35 cellular contexts compared by ENCODE assay signal in the genomic region with DNA sequence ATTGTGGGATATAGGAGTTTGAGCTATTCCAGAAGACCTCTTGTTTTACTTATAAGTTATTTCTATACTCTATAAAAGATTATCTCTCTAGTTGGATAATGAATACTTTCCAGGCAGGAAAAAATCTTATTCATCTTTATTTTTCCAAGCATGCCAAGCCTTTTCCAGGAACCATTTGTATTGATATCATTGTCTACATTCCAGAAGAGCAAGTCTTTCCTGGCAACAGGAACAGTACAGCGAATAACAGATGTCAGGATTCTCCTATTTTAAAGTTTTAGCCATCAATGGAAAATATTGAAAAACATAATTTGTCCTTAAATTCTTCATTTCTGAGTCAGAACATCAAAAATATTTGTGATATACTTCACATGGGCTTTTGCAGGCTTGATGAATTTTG. TPM values are rescaled to one million over a fixed set of nuclear protein-coding genes. Genes with fewer than 3 reads are reported as not detected.
"Had no signal": no experiment of that assay in that cellular context is flagged by ENCODE, and none has a peak within 500 bp of the region (broad histone marks: within the 10 kb centered on the region; RNA-seq: fewer than 3 reads in every experiment).

No MANE protein-coding gene starts in this region.

- H3K27ac ChIP-seq: ascending aorta, brain microvascular endothelial cell, coronary artery, dorsolateral prefrontal cortex, esophagus muscularis mucosa, gastroesophageal sphincter, heart right ventricle, hepatocyte, WERI-Rb-1 had no signal

- H3K4me2 ChIP-seq: hepatocyte had no signal

- H3K4me3 ChIP-seq: ascending aorta, coronary artery, dorsolateral prefrontal cortex, esophagus muscularis mucosa, gastroesophageal sphincter, heart right ventricle, hepatocyte had no signal

- H3K4me1 ChIP-seq: ascending aorta, esophagus muscularis mucosa, gastroesophageal sphincter, heart right ventricle had no signal

- DNase-seq: activated B cell treated with CpG ODN at 0.5 μM for 24 hours; activated CD4-positive, alpha-beta T cell treated with anti-CD3 and anti-CD28 coated beads for 48 hours; activated CD4-positive, alpha-beta T cell treated with anti-CD3 and anti-CD28 coated beads, Interleukin-2, amount 50 U/mL, for 1 hour; activated CD4-positive, alpha-beta T cell treated with anti-CD3 and anti-CD28 coated beads, Interleukin-2, amount 50 U/mL, for 48 hours; activated CD8-positive, alpha-beta memory T cell treated with anti-CD3 and anti-CD28 coated beads for 24 hours; activated CD8-positive, alpha-beta T cell treated with anti-CD3 and anti-CD28 coated beads for 36 hours; activated effector memory CD4-positive, alpha-beta T cell treated with Interleukin-2 at 50 U/mL for 16 hours; activated naive CD4-positive, alpha-beta T cell treated with anti-CD3 and anti-CD28 coated beads for 36 hours; activated naive CD8-positive, alpha-beta T cell treated with anti-CD3 and anti-CD28 coated beads for 36 hours; activated naive CD8-positive, alpha-beta T cell treated with anti-CD3 and anti-CD28 coated beads, Interleukin-2, amount 50 U/mL, for 24 hours; activated T-cell treated with anti-CD3 and anti-CD28 coated beads, Interleukin-2, amount 50 U/mL, for 4 hours; brain microvascular endothelial cell; dorsolateral prefrontal cortex; effector memory CD4-positive, alpha-beta T cell; endodermal cell; erythroblast; foreskin melanocyte; heart right ventricle; T-cell; T1000; WERI-Rb-1 had no signal

- ATAC-seq: activated CD4-positive, CD25-positive, alpha-beta regulatory T cell treated with anti-CD3 and anti-CD28 coated beads, Interleukin-2, amount 50 U/mL, for 24 hours; activated CD8-positive, alpha-beta T cell treated with anti-CD3 and anti-CD28 coated beads for 36 hours; activated naive CD8-positive, alpha-beta T cell treated with anti-CD3 and anti-CD28 coated beads, Interleukin-2, amount 50 U/mL, for 24 hours; activated T-cell treated with anti-CD3 and anti-CD28 coated beads, Interleukin-2, amount 50 U/mL, for 4 hours; activated T-helper 17 cell treated with anti-CD3 and anti-CD28 coated beads, Interleukin-2, amount 50 U/mL, for 72 hours; gastroesophageal sphincter; heart right ventricle; T-cell had no signal

- H3K36me3 ChIP-seq: ascending aorta, brain microvascular endothelial cell, esophagus muscularis mucosa, gastroesophageal sphincter, heart right ventricle, WERI-Rb-1 had no signal

- H3K9me3 ChIP-seq: ascending aorta, esophagus muscularis mucosa, gastroesophageal sphincter had no signal

- H2AFZ ChIP-seq: hepatocyte had no signal

- H3K27me3 ChIP-seq: ascending aorta, brain microvascular endothelial cell, dorsolateral prefrontal cortex, esophagus muscularis mucosa, gastroesophageal sphincter, heart right ventricle, hepatocyte had no signal

- H3K79me2 ChIP-seq: hepatocyte had no signal

- FAIRE-seq: bronchial epithelial cell had no signal

RNA-seq across cellular contexts. Expression of a gene that starts 5.2 kb away (rescaled TPM):
- total RNA-seq: activated B cell treated with CpG ODN at 0.5 μM for 24 hours; activated CD8-positive, alpha-beta T cell treated with anti-CD3 and anti-CD28 coated beads for 36 hours; activated naive CD4-positive, alpha-beta T cell treated with anti-CD3 and anti-CD28 coated beads for 36 hours; activated naive CD8-positive, alpha-beta T cell treated with anti-CD3 and anti-CD28 coated beads for 36 hours; activated T-cell treated with anti-CD3 and anti-CD28 coated beads, Interleukin-2, amount 50 U/mL, for 4 hours; activated T-helper 17 cell treated with anti-CD3 and anti-CD28 coated beads, Interleukin-2, amount 50 U/mL, for 72 hours; ascending aorta; bronchial epithelial cell; cerebellum; dorsolateral prefrontal cortex; endodermal cell; esophagus muscularis mucosa; fibroblast of lung; fibroblast of villous mesenchyme; gastroesophageal sphincter; glomerular endothelial cell; heart right ventricle; T-cell; T-helper 2 cell treated with Interferon-gamma antibody and Interleukin-4, amounts not matched to agents 100 ng/mL and 5 ng/mL, for 36 hours had no signal
- polyA plus RNA-seq: fibroblast of lung, hepatocyte had no signal

RNA-seq across cellular contexts. Expression of a gene that starts 30.8 kb away (rescaled TPM):
- total RNA-seq: activated B cell treated with CpG ODN at 0.5 μM for 24 hours; activated CD8-positive, alpha-beta T cell treated with anti-CD3 and anti-CD28 coated beads for 36 hours; activated naive CD4-positive, alpha-beta T cell treated with anti-CD3 and anti-CD28 coated beads for 36 hours; activated naive CD8-positive, alpha-beta T cell treated with anti-CD3 and anti-CD28 coated beads for 36 hours; activated T-cell treated with anti-CD3 and anti-CD28 coated beads, Interleukin-2, amount 50 U/mL, for 4 hours; activated T-helper 17 cell treated with anti-CD3 and anti-CD28 coated beads, Interleukin-2, amount 50 U/mL, for 72 hours; ascending aorta; bronchial epithelial cell; cardiac septum; cerebellum; dorsolateral prefrontal cortex; endodermal cell; esophagus muscularis mucosa; fibroblast of lung; fibroblast of villous mesenchyme; glomerular endothelial cell; heart right ventricle; T-cell; T-helper 2 cell treated with Interferon-gamma antibody and Interleukin-4, amounts not matched to agents 100 ng/mL and 5 ng/mL, for 36 hours had no signal
- polyA plus RNA-seq: fibroblast of lung, heart right ventricle had no signal
